1 cellular context compared by ENCODE assay signal in genomic region chr5:892390-893136, GRCh38.
TF ChIP-seq lines count a peak whose summit lies in the region.

TSS of gene BRD9 (minus strand) at chr5:892801. CDS start at chr5:892657, 144 bp downstream.
TSS of gene TRIP13 (plus strand) at chr5:892884. CDS start at chr5:892999, 115 bp downstream.

TF ChIP-seq in GM12878, 131 proteins besides CTCF, POLR2A, EP300 and RAD21 (continued from another document and continues in another):
- TF ChIP-seq ZBTB40 (IDR thresholded peaks at IDR 0.05; ENCODE audit: borderline replicate concordance): peak; percentile 53
- TF ChIP-seq SIN3A (IDR thresholded peaks at IDR 0.05; ENCODE audit: low read depth, low read length): peak; percentile 100
- TF ChIP-seq NRF1 (conservative IDR thresholded peaks at IDR 0.05; ENCODE audit: low read depth, low read length): no peak
- 0 out of 4 replicates have a peak, but pooled peaks of 1 of the 2 experiments have one; percentile 22 for TF ChIP-seq SRF (IDR thresholded peaks at IDR 0.05; ENCODE audit: low read depth in 2 of 2, low read length in 2 of 2)
- no peak for TF ChIP-seq HDAC6 (IDR thresholded peaks at IDR 0.05; ENCODE audit: unreplicated experiment)
- TF ChIP-seq TBL1XR1 (IDR thresholded peaks at IDR 0.05; ENCODE audit: low read depth, low read length): peak; percentile 65; the same call in 1 of the 2 replicates
- no peak for TF ChIP-seq SMC3 (IDR thresholded peaks at IDR 0.05; ENCODE audit: borderline replicate concordance, low read length)
- TF ChIP-seq GABPA (IDR thresholded peaks at IDR 0.05; ENCODE audit: low read depth): peak; percentile 91
- TF ChIP-seq NR2F1 (conservative IDR thresholded peaks at IDR 0.05): peak; percentile 74
- TF ChIP-seq ATF2 (IDR thresholded peaks at IDR 0.05; ENCODE audit: low read length): no peak
- TF ChIP-seq SREBF1 (IDR thresholded peaks at IDR 0.05; ENCODE audit: low read length): peak; percentile 75
- 0 out of 2 replicates have a peak, but pooled peaks have one; percentile 64 for TF ChIP-seq NFXL1 (IDR thresholded peaks at IDR 0.05; ENCODE audit: borderline replicate concordance)
- no peak for TF ChIP-seq MTA2 (IDR thresholded peaks at IDR 0.05; ENCODE audit: low read depth)
- 0 out of 2 replicates have a peak, but pooled peaks have one; percentile 32 for TF ChIP-seq NBN (IDR thresholded peaks at IDR 0.05)
- TF ChIP-seq RFX5 (IDR thresholded peaks at IDR 0.05; ENCODE audit: low read depth, low read length): no peak
- TF ChIP-seq NKRF (conservative IDR thresholded peaks at IDR 0.05): peak; percentile 100
- peak; percentile 34; the same call in 1 of the 2 replicates for TF ChIP-seq TCF3 (IDR thresholded peaks at IDR 0.05; ENCODE audit: borderline replicate concordance, insufficient read depth, low read depth, low read length)
- TF ChIP-seq IKZF2 (IDR thresholded peaks at IDR 0.05): no peak
- 0 out of 2 replicates have a peak, but pooled peaks have one; percentile 33 for TF ChIP-seq ELK1 (IDR thresholded peaks at IDR 0.05; ENCODE audit: low read depth, low read length)
- TF ChIP-seq SMAD1 (IDR thresholded peaks at IDR 0.05; ENCODE audit: low read depth, partially characterized antibody): no peak
- 0 out of 2 replicates have a peak, but pooled peaks have one; percentile 45 for TF ChIP-seq ESRRA (IDR thresholded peaks at IDR 0.05; ENCODE audit: low read length)
- no peak for TF ChIP-seq E4F1 (IDR thresholded peaks at IDR 0.05; ENCODE audit: borderline replicate concordance, partially characterized antibody)
- no peak for TF ChIP-seq ZNF274 (IDR thresholded peaks at IDR 0.05; ENCODE audit: insufficient read depth, insufficient read length)
- peak; percentile 77; the same call in 1 of the 2 replicates for TF ChIP-seq TAF1 (IDR thresholded peaks at IDR 0.05; ENCODE audit: borderline replicate concordance, low read depth, low read length)
- no peak for TF ChIP-seq PAX8 (IDR thresholded peaks at IDR 0.05)
- peak; percentile 81; the same call in 1 of the 2 replicates for TF ChIP-seq ZNF687 (IDR thresholded peaks at IDR 0.05)
- peak; percentile 75; the same call in 1 of the 2 replicates for TF ChIP-seq TCF12 (IDR thresholded peaks at IDR 0.05; ENCODE audit: low read depth, low read length)
- 0 out of 2 replicates have a peak, but pooled peaks have one; percentile 52 for TF ChIP-seq IRF3 (IDR thresholded peaks at IDR 0.05)
- TF ChIP-seq ZNF384 (IDR thresholded peaks at IDR 0.05; ENCODE audit: borderline replicate concordance, low read depth, low read length): no peak
- TF ChIP-seq PBX3 (IDR thresholded peaks at IDR 0.05; ENCODE audit: insufficient replicate concordance, low read depth, low read length): no peak
- no peak for TF ChIP-seq MEF2B (IDR thresholded peaks at IDR 0.05; ENCODE audit: partially characterized antibody, poor library complexity, severe bottlenecking)
- TF ChIP-seq MEF2A (IDR thresholded peaks at IDR 0.05; ENCODE audit: insufficient read depth, low read depth, low read length): 0 out of 2 replicates have a peak, but pooled peaks have one; percentile 19
- TF ChIP-seq ZNF207 (IDR thresholded peaks at IDR 0.05; ENCODE audit: borderline replicate concordance): peak; percentile 94; the same call in 1 of the 2 replicates
- 0 out of 2 replicates have a peak, but pooled peaks have one; percentile 12 for TF ChIP-seq RUNX3 (IDR thresholded peaks at IDR 0.05; ENCODE audit: low read length)
- TF ChIP-seq SMARCA5 (IDR thresholded peaks at IDR 0.05): peak; percentile 79; the same call in 1 of the 2 replicates
- TF ChIP-seq BHLHE40 (IDR thresholded peaks at IDR 0.05; ENCODE audit: borderline replicate concordance in 1 of 2, low read depth in 2 of 2, low read length in 1 of 2): peak in 1 of 2 experiments; percentile 72; a peak in 2 of 4 replicates
- peak; percentile 79 for TF ChIP-seq CREM (IDR thresholded peaks at IDR 0.05; ENCODE audit: low read depth)
